In the genomic region with DNA sequence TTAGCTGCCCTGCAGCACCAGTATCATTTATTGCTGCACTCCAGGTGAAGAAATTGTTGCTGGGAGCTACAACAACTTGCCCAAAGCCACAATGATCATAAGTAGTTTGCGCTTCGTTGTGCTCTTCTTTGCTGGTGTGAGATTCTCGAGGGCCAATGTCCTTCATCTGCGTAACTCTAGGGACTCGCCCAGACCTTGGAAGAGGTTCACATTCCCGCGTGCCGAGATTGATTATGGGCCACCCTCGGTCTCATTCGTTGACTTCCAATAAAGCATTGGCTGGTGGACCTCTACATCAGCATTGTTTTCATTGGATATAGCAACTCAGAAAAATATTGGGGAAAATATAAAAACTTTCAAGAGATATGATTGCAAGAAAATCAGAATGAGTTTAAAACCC, we compare ENCODE assay signal across 9 cellular contexts. TPM values are rescaled to one million over a fixed set of nuclear protein-coding genes. Genes with fewer than 3 reads are reported as not detected.
A peak's percentile ranks its signal among the peaks of the same experiment; 100 is the strongest.
DNase-seq lines count a peak whose midpoint lies in the region; FAIRE-seq lines count a peak whose summit lies in the region.
"Had no signal": no experiment of that assay in that cellular context is flagged by ENCODE, and none has a peak within 500 bp of the region (broad histone marks: within the 10 kb centered on the region; RNA-seq: fewer than 3 reads in every experiment).

No MANE protein-coding gene starts in this region.

- H3K27me3 ChIP-seq in HUES48 (ENCODE audit: control insufficient read depth, insufficient read depth, low read length) (peaks cover 52% of the 10 kb centered on the region), iPS-18a (ENCODE audit: control insufficient read depth, insufficient read depth, low read length) (peaks cover 36% of the 10 kb centered on the region), small intestine (ENCODE audit: control insufficient read depth in 2 of 2, insufficient read depth in 2 of 2, low read length in 2 of 2) (peaks cover 0 to 4% of the 10 kb centered on the region in 2 donors)

- H3K9ac ChIP-seq in HUES48 (ENCODE audit: low read depth, low read length) (0 out of 2 replicates have a peak overlapping the region, but pooled peaks have one; percentile 94), iPS-18a (ENCODE audit: low read length) (peak overlapping the region; percentile 69)

- intact Hi-C loops in activated T-helper 2 cell treated with anti-CD3 and anti-CD28 coated beads, Interferon-gamma antibody, Interleukin-2, Interleukin-4, amounts not matched to agents 10 μg/mL and 5 μg/mL and 100 μg/mL, durations not matched to agents 14 hours and 24 hours and 36 hours (cut with micrococcal nuclease) = no loop called here

- H3K9me3 Mint-ChIP-seq in activated T-helper 2 cell treated with anti-CD3 and anti-CD28 coated beads, Interferon-gamma antibody, Interleukin-2, Interleukin-4, amounts not matched to agents 10 μg/mL and 5 μg/mL and 100 μg/mL, durations not matched to agents 14 hours and 24 hours and 36 hours = no peaks in the 10 kb centered on the region

- no peak for DNase-seq in activated T-helper 2 cell treated with anti-CD3 and anti-CD28 coated beads, Interferon-gamma antibody, Interleukin-2, Interleukin-4, amounts not matched to agents 10 μg/mL and 5 μg/mL and 100 μg/mL, durations not matched to agents 14 hours and 24 hours and 36 hours (ENCODE audit: low spot score)
- DNase-seq in small intestine (peak; percentile 34), NCI-H146 (lab: John Stamatoyannopoulos, UW) (no peak), COLO829 (ENCODE audit: low spot score) (no peak), DMS153 (lab: John Stamatoyannopoulos, UW) (no peak), NOMO-1 treated with DMSO at 0.1 percent for 48 hours (lab: John Stamatoyannopoulos, UW; ENCODE audit: unreplicated experiment) (no peak)

- H3K4me1 ChIP-seq in HUES48 (ENCODE audit: control insufficient read depth, insufficient read depth, low read length) = peaks cover 33% of the 10 kb centered on the region
- H3K4me1 ChIP-seq in iPS-18a (ENCODE audit: control insufficient read depth, low read depth, low read length) = peaks cover 41% of the 10 kb centered on the region
- peaks cover 3% of the 10 kb centered on the region in 2 donors for H3K4me1 ChIP-seq in small intestine (ENCODE audit: control insufficient read depth in 2 of 2, insufficient read depth in 1 of 2, low read depth in 1 of 2, low read length in 1 of 2)

- H3K36me3 ChIP-seq in HUES48 (ENCODE audit: control insufficient read depth, insufficient read depth, low read length) = no peaks in the 10 kb centered on the region
- H3K36me3 ChIP-seq in iPS-18a (ENCODE audit: control insufficient read depth, low read depth, low read length) = no peaks in the 10 kb centered on the region
- H3K36me3 ChIP-seq in small intestine (ENCODE audit: control insufficient read depth in 2 of 2, insufficient read depth in 2 of 2, low read length in 2 of 2) = no peaks in the 10 kb centered on the region

- no peak overlapping the region for H3K27ac ChIP-seq in HUES48 (ENCODE audit: low read depth, low read length)
- no peak overlapping the region for H3K27ac ChIP-seq in iPS-18a (ENCODE audit: low read length)
- H3K27ac ChIP-seq in small intestine (ENCODE audit: low read depth in 1 of 2, low read length in 1 of 2) = peak overlapping the region in 1 of 2 donors; percentile 6

- H3K9me3 ChIP-seq in HUES48 (ENCODE audit: control insufficient read depth, insufficient read depth, low read length) = no peaks in the 10 kb centered on the region
- H3K9me3 ChIP-seq in iPS-18a (ENCODE audit: control insufficient read depth, low read depth, low read length) = no peaks in the 10 kb centered on the region
- no peaks in the 10 kb centered on the region for H3K9me3 ChIP-seq in small intestine (ENCODE audit: control insufficient read depth, low read depth)

- peaks cover 12% of the 10 kb centered on the region for H3K4me1 Mint-ChIP-seq in activated T-helper 2 cell treated with anti-CD3 and anti-CD28 coated beads, Interferon-gamma antibody, Interleukin-2, Interleukin-4, amounts not matched to agents 10 μg/mL and 5 μg/mL and 100 μg/mL, durations not matched to agents 14 hours and 24 hours and 36 hours (ENCODE audit: low read depth)

- no peak overlapping the region for H3K27ac Mint-ChIP-seq in activated T-helper 2 cell treated with anti-CD3 and anti-CD28 coated beads, Interferon-gamma antibody, Interleukin-2, Interleukin-4, amounts not matched to agents 10 μg/mL and 5 μg/mL and 100 μg/mL, durations not matched to agents 14 hours and 24 hours and 36 hours

- peak overlapping the region; percentile 68 for H3K4me3 Mint-ChIP-seq in activated T-helper 2 cell treated with anti-CD3 and anti-CD28 coated beads, Interferon-gamma antibody, Interleukin-2, Interleukin-4, amounts not matched to agents 10 μg/mL and 5 μg/mL and 100 μg/mL, durations not matched to agents 14 hours and 24 hours and 36 hours (ENCODE audit: low read depth)

- FAIRE-seq in small intestine (lab: Jason Lieb, UNC) = no peak
- FAIRE-seq: GM19239 had no signal

- H3K36me3 Mint-ChIP-seq in activated T-helper 2 cell treated with anti-CD3 and anti-CD28 coated beads, Interferon-gamma antibody, Interleukin-2, Interleukin-4, amounts not matched to agents 10 μg/mL and 5 μg/mL and 100 μg/mL, durations not matched to agents 14 hours and 24 hours and 36 hours (ENCODE audit: low read depth) = no peaks in the 10 kb centered on the region

- H3K27me3 Mint-ChIP-seq in activated T-helper 2 cell treated with anti-CD3 and anti-CD28 coated beads, Interferon-gamma antibody, Interleukin-2, Interleukin-4, amounts not matched to agents 10 μg/mL and 5 μg/mL and 100 μg/mL, durations not matched to agents 14 hours and 24 hours and 36 hours (ENCODE audit: low read depth) = peaks cover 71% of the 10 kb centered on the region

- 8 to 35% (median 34%) methylated on average over 10 of the region's 10 CpGs for WGBS in small intestine, 3 donors

- peak overlapping the region; percentile 76 for H3K4me3 ChIP-seq in HUES48 (ENCODE audit: low read depth, low read length)
- H3K4me3 ChIP-seq in iPS-18a (ENCODE audit: low read length) = peak overlapping the region; percentile 79
- H3K4me3 ChIP-seq in small intestine (ENCODE audit: low read depth in 1 of 2, low read length in 2 of 2) = no peak overlapping the region

RNA-seq across cellular contexts. Expression of gene PHLDB2, which starts 0.4 kb away (rescaled TPM):
- 0.80 and 0.94 TPM in 2 replicates for total RNA-seq in activated T-helper 2 cell treated with anti-CD3 and anti-CD28 coated beads, Interferon-gamma antibody, Interleukin-2, Interleukin-4, amounts not matched to agents 10 μg/mL and 5 μg/mL and 100 μg/mL, durations not matched to agents 14 hours and 24 hours and 36 hours
- polyA plus RNA-seq in small intestine = 1 to 10 TPM; 1.1 to 7.7 (median 1.4) TPM

Comparison
In these comparisons a context has a peak if more than half of its experiments do, and no peak if none do; other contexts are left out.
1. H3K4me3 ChIP-seq: peak in HUES48 (single experiment) and iPS-18a (single experiment); none in small intestine (0 of 2).